ENCODE assay signal across 1 cellular context in the genomic region with DNA sequence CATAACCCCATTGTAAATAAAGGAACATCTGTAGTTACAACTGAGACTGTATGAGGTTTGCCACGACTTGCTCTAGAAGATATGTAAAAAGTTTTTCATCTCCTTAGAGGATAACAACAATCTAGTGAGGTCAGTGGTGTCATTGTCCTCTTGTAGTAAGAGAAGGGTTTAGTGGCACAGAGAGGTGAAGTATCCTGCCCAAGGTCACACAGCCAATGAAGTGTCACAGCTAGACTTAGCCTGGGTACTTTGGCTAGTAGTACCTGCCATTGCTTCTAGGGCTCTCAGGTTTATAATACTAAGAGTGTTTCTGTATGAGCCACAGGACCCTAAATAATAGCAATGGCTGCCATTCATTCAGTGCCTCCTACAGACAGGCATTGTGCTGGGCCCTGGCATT.
TF ChIP-seq lines count a peak whose summit lies in the region.

No MANE protein-coding gene starts in this region.

TF ChIP-seq in K562, 482 proteins besides CTCF, POLR2A, EP300 and RAD21 (continued from another document):
- TF ChIP-seq, protein P1, sequence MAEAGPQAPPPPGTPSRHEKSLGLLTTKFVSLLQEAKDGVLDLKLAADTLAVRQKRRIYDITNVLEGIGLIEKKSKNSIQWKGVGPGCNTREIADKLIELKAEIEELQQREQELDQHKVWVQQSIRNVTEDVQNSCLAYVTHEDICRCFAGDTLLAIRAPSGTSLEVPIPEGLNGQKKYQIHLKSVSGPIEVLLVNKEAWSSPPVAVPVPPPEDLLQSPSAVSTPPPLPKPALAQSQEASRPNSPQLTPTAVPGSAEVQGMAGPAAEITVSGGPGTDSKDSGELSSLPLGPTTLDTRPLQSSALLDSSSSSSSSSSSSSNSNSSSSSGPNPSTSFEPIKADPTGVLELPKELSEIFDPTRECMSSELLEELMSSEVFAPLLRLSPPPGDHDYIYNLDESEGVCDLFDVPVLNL (CRISPR knock-in tag; IDR thresholded peaks at IDR 0.05; ENCODE audit: low read depth) = no peak
- no peak for TF ChIP-seq POLR2AphosphoS5 (IDR thresholded peaks at IDR 0.05; ENCODE audit: control insufficient read depth, insufficient read depth, low read depth, low read length)
- TF ChIP-seq RBM25 (IDR thresholded peaks at IDR 0.05; ENCODE audit: low read depth, low read length, severe bottlenecking) = peak; percentile 69
- TF ChIP-seq ZFP36 (IDR thresholded peaks at IDR 0.05; ENCODE audit: low read depth, low read length, partially characterized antibody) = peak; percentile 79
